Comparison of ENCODE assay signal across 23 cellular contexts in genomic region chr17:12288007-12288406, GRCh38.
"Had no signal": no experiment of that assay in that cellular context is flagged by ENCODE, and none has a peak within 500 bp of the region (broad histone marks: within the 10 kb centered on the region; RNA-seq: fewer than 3 reads in every experiment).

No MANE protein-coding gene starts in this region.

- H3K9me3 ChIP-seq: ovary, right atrium auricular region, stomach, suprapubic skin, tibial artery, upper lobe of right lung had no signal

- H3K4me1 Mint-ChIP-seq: immature natural killer cell, neural progenitor cell had no signal

- H3K27me3 ChIP-seq: dorsolateral prefrontal cortex, neural progenitor cell, ovary, right atrium auricular region, stomach, suprapubic skin, tibial artery, upper lobe of right lung had no signal

- H3K4me2 ChIP-seq: neural progenitor cell had no signal

- DNase-seq: cortex of kidney; dorsolateral prefrontal cortex; effector CD8-positive, alpha-beta T cell; immature natural killer cell; kidney; left cardiac atrium; left ventricle myocardium superior; mesenchymal stem cell; midbrain; nucleus accumbens; ovary; small intestine; stimulated activated CD4-positive, alpha-beta T cell treated with anti-CD3 and anti-CD28 coated beads, Interleukin-12 subunit alpha, Interleukin-12 subunit beta, amount 100 ng/mL, for 4 hours; stimulated activated naive CD4-positive, alpha-beta T cell; stomach; tibial artery; upper lobe of right lung had no signal

- H3K36me3 Mint-ChIP-seq: immature natural killer cell; natural killer cell treated with Interleukin-12 subunit alpha and Interleukin-12 subunit beta and Interleukin-15 and Interleukin-18, amount 100 ng/mL, for 72 hours; neural progenitor cell had no signal

- H3K27ac ChIP-seq: dorsolateral prefrontal cortex, neural progenitor cell, ovary, right atrium auricular region, stomach, suprapubic skin, upper lobe of right lung had no signal

- ATAC-seq: left cardiac atrium; left ventricle myocardium superior; natural killer cell treated with Interleukin-12 subunit alpha and Interleukin-12 subunit beta and Interleukin-15 and Interleukin-18, amount 100 ng/mL, for 72 hours; upper lobe of right lung had no signal

- H3K9me3 Mint-ChIP-seq: neural progenitor cell had no signal

- H3K27me3 Mint-ChIP-seq: natural killer cell treated with Interleukin-12 subunit alpha and Interleukin-12 subunit beta and Interleukin-15 and Interleukin-18, amount 100 ng/mL, for 72 hours had no signal

- H3K9ac ChIP-seq: neural progenitor cell had no signal

- H3K4me3 Mint-ChIP-seq: immature natural killer cell; natural killer cell treated with Interleukin-12 subunit alpha and Interleukin-12 subunit beta and Interleukin-15 and Interleukin-18, amount 100 ng/mL, for 72 hours; neural progenitor cell had no signal

- H3K36me3 ChIP-seq: neural progenitor cell, ovary, right atrium auricular region, stomach, suprapubic skin, tibial artery, upper lobe of right lung had no signal

- H2AFZ ChIP-seq: neural progenitor cell had no signal

- H3K4me1 ChIP-seq: neural progenitor cell, right atrium auricular region, stomach, suprapubic skin, upper lobe of right lung had no signal

- H3K4me3 ChIP-seq: dorsolateral prefrontal cortex, lung, neural progenitor cell, ovary, right atrium auricular region, stomach, suprapubic skin, tibial artery, upper lobe of right lung had no signal

- FAIRE-seq: frontal cortex, kidney, small intestine had no signal

- H3K27ac Mint-ChIP-seq: immature natural killer cell; natural killer cell treated with Interleukin-12 subunit alpha and Interleukin-12 subunit beta and Interleukin-15 and Interleukin-18, amount 100 ng/mL, for 72 hours; neural progenitor cell had no signal
